8 cellular contexts compared by ENCODE assay signal in genomic region chr13:97125810-97126738, GRCh38.
A peak's percentile ranks its signal among the peaks of the same experiment; 100 is the strongest.
DNase-seq lines count a peak whose midpoint lies in the region; ATAC-seq and TF ChIP-seq lines count a peak whose summit lies in the region.

No MANE protein-coding gene starts in this region.

- H3K4me1 ChIP-seq in HCT116 (ENCODE audit: control insufficient read depth in 1 of 2, insufficient read depth in 2 of 2, low read length in 2 of 2) (peaks cover 49 to 55% of the 10 kb centered on the region in 2 experiments), endodermal cell (ENCODE audit: control insufficient read depth, insufficient read depth, low read length) (peaks cover 20% of the 10 kb centered on the region)

- H3K36me3 ChIP-seq in HCT116 (ENCODE audit: control insufficient read depth in 1 of 2, insufficient read depth in 2 of 2, low read length in 2 of 2) (no peaks in the 10 kb centered on the region), endodermal cell (ENCODE audit: control insufficient read depth, insufficient read depth, low read length) (no peaks in the 10 kb centered on the region)

- peak overlapping the region; percentile 41 for H2AFZ ChIP-seq in HCT116 (ENCODE audit: low read depth, low read length, poor library complexity, severe bottlenecking)

- H3K27ac ChIP-seq in HCT116 (ENCODE audit: low read depth, low read length) = peak overlapping the region; percentile 15
- no peak overlapping the region for H3K27ac ChIP-seq in endodermal cell (ENCODE audit: low read depth, low read length)

- peak; percentile 43 for ATAC-seq in HCT116

- H3K4me3 ChIP-seq in HCT116 (replicated peaks in 1 of 2; ENCODE audit: low read depth in 1 of 2, low read length in 2 of 2) (peak overlapping the region; percentile 11 to 19; a peak in 3 of 4 replicates), retinal pigment epithelial cell (ENCODE audit: low read length) (peak overlapping the region; percentile 3), endodermal cell (ENCODE audit: low read length) (no peak overlapping the region)

- POLR2A ChIA-PET in HCT116 (lab: Charles Lee) = interaction anchor here (0.7 to 3.4 kb wide), 2 partner anchors 16 to 131 kb away, joined by 3 to 16 read pairs; no protein-coding TSS in a partner anchor

- H3K9me3 ChIP-seq in HCT116 (ENCODE audit: control insufficient read depth in 1 of 2, insufficient read depth in 1 of 2, low read depth in 1 of 2, low read length in 2 of 2) = no peaks in the 10 kb centered on the region
- H3K9me3 ChIP-seq in endodermal cell (ENCODE audit: control insufficient read depth, low read length) = no peaks in the 10 kb centered on the region

- peak overlapping the region; percentile 28; the same call in 1 of the 2 replicates for H3K9ac ChIP-seq in HCT116 (ENCODE audit: low read length)
- H3K9ac ChIP-seq in endodermal cell (ENCODE audit: extremely low read depth, low read length, poor library complexity, severe bottlenecking) = no peak overlapping the region

- no peaks in the 10 kb centered on the region for H4K20me1 ChIP-seq in HCT116 (ENCODE audit: insufficient read depth)

- no TSS peak for BruUV-seq in HCT116 (replicated peaks; lab: Mats Ljungman, UMichigan)

- peak in 1 of 3 experiments; percentile 1; a peak in 1 of 6 replicates for TF ChIP-seq CTCF in HCT116 (IDR thresholded peaks at IDR 0.05 in 2 of 3, conservative IDR thresholded peaks at IDR 0.05 in 1 of 3; ENCODE audit: borderline replicate concordance in 1 of 3, insufficient read depth in 1 of 3, low read depth in 2 of 3, low read length in 2 of 3)
- TF ChIP-seq CTCF in retinal pigment epithelial cell (conservative IDR thresholded peaks at IDR 0.05; ENCODE audit: low read depth, low read length) = no peak
- no peak for TF ChIP-seq CTCF in endodermal cell (conservative IDR thresholded peaks at IDR 0.05)

- H3K27me3 ChIP-seq in HCT116 (ENCODE audit: insufficient read depth, low read length) (no peaks in the 10 kb centered on the region), endodermal cell (ENCODE audit: control insufficient read depth, insufficient read depth, low read length, poor library complexity, severe bottlenecking) (peaks cover 3% of the 10 kb centered on the region)

- no peaks in the 10 kb centered on the region for H3K79me2 ChIP-seq in HCT116 (ENCODE audit: insufficient read depth, low read length)

- RAD21 ChIA-PET in HCT116 (lab: Charles Lee; ENCODE audit: low non-redundant PET in 1 of 2, low total read pairs in 2 of 2, uncharacterized antibody in 2 of 2, unreplicated experiment in 2 of 2) = interaction anchor here in 1 of 2 experiments (0.7 kb wide), 1 partner anchor 16 kb away, joined by 3 read pairs; no protein-coding TSS in a partner anchor

- peak overlapping the region; percentile 27 for H3K27ac Mint-ChIP-seq in activated CD4-positive, alpha-beta T cell treated with anti-CD3 and anti-CD28 coated beads, Interleukin-2, amount 10 ng/mL, durations not matched to agents 24 days and 14 days
- H3K27ac Mint-ChIP-seq in endodermal cell = no peak overlapping the region

- H3K27me3 Mint-ChIP-seq in activated CD4-positive, alpha-beta T cell treated with anti-CD3 and anti-CD28 coated beads, Interleukin-2, amount 10 ng/mL, durations not matched to agents 24 days and 14 days = peaks cover 21% of the 10 kb centered on the region
- H3K27me3 Mint-ChIP-seq in endodermal cell (ENCODE audit: insufficient read depth) = peaks cover 10% of the 10 kb centered on the region

- intact Hi-C loops in activated CD4-positive, alpha-beta T cell treated with anti-CD3 and anti-CD28 coated beads, Interleukin-2, amount 10 ng/mL, durations not matched to agents 24 days and 14 days (cut with micrococcal nuclease) = loop anchor here (1.0 to 5.0 kb wide), 4 partner anchors 101 to 306 kb away; partner anchors contain the start of gene RAP2A
- intact Hi-C loops in HCT116 (cut with micrococcal nuclease) = no loop called here

- no peak; the same call in 1 of the 2 replicates for TF ChIP-seq RAD21 in HCT116 (IDR thresholded peaks at IDR 0.05; ENCODE audit: low read depth)

- H3K9me3 Mint-ChIP-seq in activated CD4-positive, alpha-beta T cell treated with anti-CD3 and anti-CD28 coated beads, Interleukin-2, amount 10 ng/mL, durations not matched to agents 24 days and 14 days = no peaks in the 10 kb centered on the region
- no peaks in the 10 kb centered on the region for H3K9me3 Mint-ChIP-seq in endodermal cell

- no peak for TF ChIP-seq POLR2A in HCT116 (IDR thresholded peaks at IDR 0.05; ENCODE audit: borderline replicate concordance, extremely low read depth, insufficient read depth, insufficient read length)

- no peaks in the 10 kb centered on the region for H3K9me2 ChIP-seq in HCT116 (ENCODE audit: insufficient read depth)

- no peak for DNase-seq in activated CD4-positive, alpha-beta T cell treated with anti-CD3 and anti-CD28 coated beads, Interleukin-2, amount 10 ng/mL, durations not matched to agents 24 days and 14 days
- DNase-seq in activated CD4-positive, alpha-beta T cell treated with anti-CD3 and anti-CD28 coated beads, Interleukin-2, amount 50 U/mL, for 4 hours = no peak
- DNase-seq in HCT116 (ENCODE audit: low read depth, low spot score) (no peak), MV-4-11 (lab: John Stamatoyannopoulos, UW) (peak; percentile 49), dedifferentiated amniotic fluid mesenchymal stem cell (ENCODE audit: extremely low spot score) (peak; percentile 31), retinal pigment epithelial cell (ENCODE audit: low read depth) (no peak), T-helper 9 cell (no peak), endodermal cell (no peak)

- H3K4me2 ChIP-seq in HCT116 (ENCODE audit: low read length) = peak overlapping the region; percentile 70

- H3K4me1 Mint-ChIP-seq in activated CD4-positive, alpha-beta T cell treated with anti-CD3 and anti-CD28 coated beads, Interleukin-2, amount 10 ng/mL, durations not matched to agents 24 days and 14 days = peaks cover 15% of the 10 kb centered on the region
- H3K4me1 Mint-ChIP-seq in endodermal cell = peaks cover 35% of the 10 kb centered on the region

- H3K36me3 Mint-ChIP-seq in activated CD4-positive, alpha-beta T cell treated with anti-CD3 and anti-CD28 coated beads, Interleukin-2, amount 10 ng/mL, durations not matched to agents 24 days and 14 days (ENCODE audit: low read depth) = no peaks in the 10 kb centered on the region
- no peaks in the 10 kb centered on the region for H3K36me3 Mint-ChIP-seq in endodermal cell (ENCODE audit: low read depth)

- H3K4me3 Mint-ChIP-seq in activated CD4-positive, alpha-beta T cell treated with anti-CD3 and anti-CD28 coated beads, Interleukin-2, amount 10 ng/mL, durations not matched to agents 24 days and 14 days = no peak overlapping the region
- no peak overlapping the region for H3K4me3 Mint-ChIP-seq in endodermal cell

- CTCF ChIA-PET in HCT116 (lab: Charles Lee) = interaction anchor here (1.3 kb wide), 1 partner anchor 9 kb away, joined by 4 read pairs; no protein-coding TSS in a partner anchor

- 94% methylated on average over 9 to 13 of the region's 13 CpGs for WGBS in endodermal cell (ENCODE audit: insufficient coverage in 1 of 2, insufficient read length in 1 of 2), 2 experiments

TF ChIP-seq in HCT116, 20 proteins besides CTCF, POLR2A, EP300 and RAD21:
- no peak for TF ChIP-seq SIN3A (IDR thresholded peaks at IDR 0.05; ENCODE audit: low read depth)
- no peak for TF ChIP-seq ELF1 (IDR thresholded peaks at IDR 0.05; ENCODE audit: borderline replicate concordance, low read depth)
- no peak for TF ChIP-seq CBX3 (IDR thresholded peaks at IDR 0.05; ENCODE audit: low read depth)
- TF ChIP-seq MAX (IDR thresholded peaks at IDR 0.05) = 0 out of 2 replicates have a peak, but pooled peaks have one; percentile 38
- peak; percentile 92 for TF ChIP-seq CEBPB (IDR thresholded peaks at IDR 0.05; ENCODE audit: low read depth)
- no peak for TF ChIP-seq ZNF274 (IDR thresholded peaks at IDR 0.05; ENCODE audit: low read depth, low read length)
- peak; percentile 44 for TF ChIP-seq FOSL1 (IDR thresholded peaks at IDR 0.05; ENCODE audit: low read depth)
- TF ChIP-seq SP1 (IDR thresholded peaks at IDR 0.05; ENCODE audit: low read depth) = no peak
- no peak for TF ChIP-seq EZH2phosphoT487 (IDR thresholded peaks at IDR 0.05; ENCODE audit: borderline replicate concordance)
- no peak for TF ChIP-seq ZFX (IDR thresholded peaks at IDR 0.05)
- no peak for TF ChIP-seq TCF7L2 (IDR thresholded peaks at IDR 0.05; ENCODE audit: borderline replicate concordance, extremely low read depth, insufficient read depth, insufficient read length)
- no peak for TF ChIP-seq ATF3 (IDR thresholded peaks at IDR 0.05)
- TF ChIP-seq JUND (IDR thresholded peaks at IDR 0.05) = peak; percentile 53

Comparison
In these comparisons a context has a peak if more than half of its experiments do, and no peak if none do; other contexts are left out.
1. DNase-seq: peak in MV-4-11 (single experiment) and dedifferentiated amniotic fluid mesenchymal stem cell (single experiment); none in activated CD4-positive, alpha-beta T cell treated with anti-CD3 and anti-CD28 coated beads, Interleukin-2, amount 10 ng/mL, durations not matched to agents 24 days and 14 days (single experiment), activated CD4-positive, alpha-beta T cell treated with anti-CD3 and anti-CD28 coated beads, Interleukin-2, amount 50 U/mL, for 4 hours (0 of 2), HCT116 (single experiment), retinal pigment epithelial cell (single experiment), T-helper 9 cell (single experiment) and endodermal cell (single experiment).